Comparison of ENCODE assay signal across 1 cellular context in the genomic region with DNA sequence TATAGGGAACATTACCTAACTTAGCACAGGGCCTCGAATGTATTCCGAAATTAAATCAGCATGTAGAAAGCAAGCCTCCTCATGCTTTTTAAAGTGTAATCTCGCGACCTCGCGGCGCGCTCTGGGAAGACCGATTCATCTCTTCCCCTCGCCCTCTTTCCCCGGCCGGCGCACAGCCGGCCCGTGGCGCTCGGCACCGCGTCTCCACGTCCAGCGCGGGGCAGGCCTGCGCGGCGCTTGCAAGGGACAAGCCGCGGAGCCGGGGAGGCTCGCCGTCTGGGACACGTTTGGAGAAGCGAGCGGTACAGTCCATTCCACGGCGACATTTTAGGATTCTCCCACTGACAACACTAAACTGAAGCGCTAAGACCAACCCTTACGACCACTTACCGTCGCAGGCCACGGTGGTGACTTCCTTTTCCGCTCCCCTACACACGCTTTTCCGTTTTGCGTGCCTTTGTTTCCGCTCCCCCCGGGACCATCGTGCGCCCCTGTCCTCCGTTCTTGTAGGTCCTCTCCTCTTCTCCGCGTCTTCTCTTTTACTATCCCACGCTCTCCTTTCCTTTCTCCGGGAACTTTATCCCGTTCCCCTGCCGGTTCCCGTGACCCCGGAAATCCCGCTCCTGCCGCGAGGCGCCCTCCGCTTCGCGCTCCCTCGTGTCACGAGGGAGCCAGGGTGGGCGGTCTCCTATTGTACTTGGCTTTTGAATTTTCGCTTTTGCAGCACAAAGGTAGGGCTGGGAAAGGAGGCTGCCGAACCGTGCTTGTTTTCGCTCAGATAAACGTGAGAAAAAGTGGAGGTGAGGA.
TF ChIP-seq lines count a peak whose summit lies in the region.

A gene with protein sequence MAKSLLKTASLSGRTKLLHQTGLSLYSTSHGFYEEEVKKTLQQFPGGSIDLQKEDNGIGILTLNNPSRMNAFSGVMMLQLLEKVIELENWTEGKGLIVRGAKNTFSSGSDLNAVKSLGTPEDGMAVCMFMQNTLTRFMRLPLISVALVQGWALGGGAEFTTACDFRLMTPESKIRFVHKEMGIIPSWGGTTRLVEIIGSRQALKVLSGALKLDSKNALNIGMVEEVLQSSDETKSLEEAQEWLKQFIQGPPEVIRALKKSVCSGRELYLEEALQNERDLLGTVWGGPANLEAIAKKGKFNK (minus strand): TSS at position 664 of the 807 bp plus-strand sequence. CDS start 12,581 bp downstream, outside the sequence.

TF ChIP-seq in HepG2, 621 proteins besides CTCF, POLR2A, EP300 and RAD21 (continued from another document and continues in another):
- TF ChIP-seq, protein P1, sequence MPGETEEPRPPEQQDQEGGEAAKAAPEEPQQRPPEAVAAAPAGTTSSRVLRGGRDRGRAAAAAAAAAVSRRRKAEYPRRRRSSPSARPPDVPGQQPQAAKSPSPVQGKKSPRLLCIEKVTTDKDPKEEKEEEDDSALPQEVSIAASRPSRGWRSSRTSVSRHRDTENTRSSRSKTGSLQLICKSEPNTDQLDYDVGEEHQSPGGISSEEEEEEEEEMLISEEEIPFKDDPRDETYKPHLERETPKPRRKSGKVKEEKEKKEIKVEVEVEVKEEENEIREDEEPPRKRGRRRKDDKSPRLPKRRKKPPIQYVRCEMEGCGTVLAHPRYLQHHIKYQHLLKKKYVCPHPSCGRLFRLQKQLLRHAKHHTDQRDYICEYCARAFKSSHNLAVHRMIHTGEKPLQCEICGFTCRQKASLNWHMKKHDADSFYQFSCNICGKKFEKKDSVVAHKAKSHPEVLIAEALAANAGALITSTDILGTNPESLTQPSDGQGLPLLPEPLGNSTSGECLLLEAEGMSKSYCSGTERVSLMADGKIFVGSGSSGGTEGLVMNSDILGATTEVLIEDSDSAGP (CRISPR knock-in tag; IDR thresholded peaks at IDR 0.05; ENCODE audit: borderline replicate concordance), result peak; percentile 96
- TF ChIP-seq ZNF382 (CRISPR knock-in tag; IDR thresholded peaks at IDR 0.05; ENCODE audit: borderline replicate concordance) (no peak), HES4 (CRISPR knock-in tag; IDR thresholded peaks at IDR 0.05; ENCODE audit: borderline replicate concordance) (peak; percentile 97), ZNF713 (CRISPR knock-in tag; IDR thresholded peaks at IDR 0.05) (no peak), NR2F1 (CRISPR knock-in tag; IDR thresholded peaks at IDR 0.05) (no peak), ZFP37 (CRISPR knock-in tag; IDR thresholded peaks at IDR 0.05; ENCODE audit: borderline replicate concordance) (peak; percentile 70; the same call in 1 of the 2 replicates), ZNF703 (CRISPR knock-in tag; IDR thresholded peaks at IDR 0.05; ENCODE audit: borderline replicate concordance) (0 out of 2 replicates have a peak, but pooled peaks have one; percentile 42), CHD2 (IDR thresholded peaks at IDR 0.05; ENCODE audit: low read depth, low read length) (peak; percentile 87), SP1 (IDR thresholded peaks at IDR 0.05) (no peak), SP1 (CRISPR knock-in tag; IDR thresholded peaks at IDR 0.05) (no peak; the same call in none of the 2 replicates), ZBTB8A (CRISPR knock-in tag; IDR thresholded peaks at IDR 0.05; ENCODE audit: borderline replicate concordance, low read depth) (peak; percentile 83; the same call in 1 of the 2 replicates), EED (CRISPR knock-in tag; IDR thresholded peaks at IDR 0.05) (peak; percentile 93), PITX1 (CRISPR knock-in tag; IDR thresholded peaks at IDR 0.05) (no peak), MIXL1 (CRISPR knock-in tag; IDR thresholded peaks at IDR 0.05) (no peak; the same call in 1 of the 2 replicates), MBD4 (IDR thresholded peaks at IDR 0.05; ENCODE audit: borderline replicate concordance, low read length) (peak; percentile 74; the same call in 1 of the 2 replicates), TBL1XR1 (IDR thresholded peaks at IDR 0.05; ENCODE audit: borderline replicate concordance, low read length, partially characterized antibody) (no peak), ARNTL (CRISPR knock-in tag; IDR thresholded peaks at IDR 0.05) (no peak), U2AF2 (IDR thresholded peaks at IDR 0.05; ENCODE audit: low read depth, low read length) (0 out of 2 replicates have a peak, but pooled peaks have one; percentile 70), KMT2A (CRISPR knock-in tag; IDR thresholded peaks at IDR 0.05) (peak; percentile 98), MATR3 (CRISPR knock-in tag; IDR thresholded peaks at IDR 0.05) (no peak), KAT7 (CRISPR knock-in tag; IDR thresholded peaks at IDR 0.05; ENCODE audit: borderline replicate concordance) (peak; percentile 96), ZKSCAN8 (CRISPR knock-in tag; IDR thresholded peaks at IDR 0.05; ENCODE audit: borderline replicate concordance) (no peak; the same call in none of the 2 replicates)
- TF ChIP-seq, protein P2, sequence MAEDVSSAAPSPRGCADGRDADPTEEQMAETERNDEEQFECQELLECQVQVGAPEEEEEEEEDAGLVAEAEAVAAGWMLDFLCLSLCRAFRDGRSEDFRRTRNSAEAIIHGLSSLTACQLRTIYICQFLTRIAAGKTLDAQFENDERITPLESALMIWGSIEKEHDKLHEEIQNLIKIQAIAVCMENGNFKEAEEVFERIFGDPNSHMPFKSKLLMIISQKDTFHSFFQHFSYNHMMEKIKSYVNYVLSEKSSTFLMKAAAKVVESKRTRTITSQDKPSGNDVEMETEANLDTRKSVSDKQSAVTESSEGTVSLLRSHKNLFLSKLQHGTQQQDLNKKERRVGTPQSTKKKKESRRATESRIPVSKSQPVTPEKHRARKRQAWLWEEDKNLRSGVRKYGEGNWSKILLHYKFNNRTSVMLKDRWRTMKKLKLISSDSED (CRISPR knock-in tag; IDR thresholded peaks at IDR 0.05), result 0 out of 2 replicates have a peak, but pooled peaks have one; percentile 57
- TF ChIP-seq, protein P3, sequence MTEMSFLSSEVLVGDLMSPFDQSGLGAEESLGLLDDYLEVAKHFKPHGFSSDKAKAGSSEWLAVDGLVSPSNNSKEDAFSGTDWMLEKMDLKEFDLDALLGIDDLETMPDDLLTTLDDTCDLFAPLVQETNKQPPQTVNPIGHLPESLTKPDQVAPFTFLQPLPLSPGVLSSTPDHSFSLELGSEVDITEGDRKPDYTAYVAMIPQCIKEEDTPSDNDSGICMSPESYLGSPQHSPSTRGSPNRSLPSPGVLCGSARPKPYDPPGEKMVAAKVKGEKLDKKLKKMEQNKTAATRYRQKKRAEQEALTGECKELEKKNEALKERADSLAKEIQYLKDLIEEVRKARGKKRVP (CRISPR knock-in tag; IDR thresholded peaks at IDR 0.05), result peak; percentile 8 to 47; a peak in 1 of 4 replicates
- TF ChIP-seq, protein P4, sequence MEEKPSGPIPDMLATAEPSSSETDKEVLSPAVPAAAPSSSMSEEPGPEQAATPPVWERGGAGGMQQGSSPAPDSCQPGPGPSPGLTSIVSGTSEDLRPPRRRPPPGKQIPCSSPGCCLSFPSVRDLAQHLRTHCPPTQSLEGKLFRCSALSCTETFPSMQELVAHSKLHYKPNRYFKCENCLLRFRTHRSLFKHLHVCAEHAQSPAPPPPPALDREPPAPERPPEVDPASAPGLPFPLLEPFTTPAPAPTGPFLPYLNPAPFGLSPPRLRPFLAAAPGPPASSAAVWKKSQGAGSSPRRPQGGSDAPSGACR (CRISPR knock-in tag; IDR thresholded peaks at IDR 0.05), result peak; percentile 41; the same call in 1 of the 2 replicates
- TF ChIP-seq, protein P5, sequence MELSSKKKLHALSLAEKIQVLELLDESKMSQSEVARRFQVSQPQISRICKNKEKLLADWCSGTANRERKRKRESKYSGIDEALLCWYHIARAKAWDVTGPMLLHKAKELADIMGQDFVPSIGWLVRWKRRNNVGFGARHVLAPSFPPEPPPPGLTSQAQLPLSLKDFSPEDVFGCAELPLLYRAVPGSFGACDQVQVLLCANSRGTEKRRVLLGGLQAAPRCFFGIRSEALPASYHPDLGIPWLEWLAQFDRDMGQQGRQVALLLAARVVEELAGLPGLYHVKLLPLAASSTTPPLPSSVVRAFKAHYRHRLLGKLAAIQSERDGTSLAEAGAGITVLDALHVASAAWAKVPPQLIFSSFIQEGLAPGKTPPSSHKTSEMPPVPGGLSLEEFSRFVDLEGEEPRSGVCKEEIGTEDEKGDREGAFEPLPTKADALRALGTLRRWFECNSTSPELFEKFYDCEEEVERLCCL (CRISPR knock-in tag; IDR thresholded peaks at IDR 0.05; ENCODE audit: borderline replicate concordance), result peak; percentile 86; the same call in 1 of the 2 replicates
- TF ChIP-seq, protein P6, sequence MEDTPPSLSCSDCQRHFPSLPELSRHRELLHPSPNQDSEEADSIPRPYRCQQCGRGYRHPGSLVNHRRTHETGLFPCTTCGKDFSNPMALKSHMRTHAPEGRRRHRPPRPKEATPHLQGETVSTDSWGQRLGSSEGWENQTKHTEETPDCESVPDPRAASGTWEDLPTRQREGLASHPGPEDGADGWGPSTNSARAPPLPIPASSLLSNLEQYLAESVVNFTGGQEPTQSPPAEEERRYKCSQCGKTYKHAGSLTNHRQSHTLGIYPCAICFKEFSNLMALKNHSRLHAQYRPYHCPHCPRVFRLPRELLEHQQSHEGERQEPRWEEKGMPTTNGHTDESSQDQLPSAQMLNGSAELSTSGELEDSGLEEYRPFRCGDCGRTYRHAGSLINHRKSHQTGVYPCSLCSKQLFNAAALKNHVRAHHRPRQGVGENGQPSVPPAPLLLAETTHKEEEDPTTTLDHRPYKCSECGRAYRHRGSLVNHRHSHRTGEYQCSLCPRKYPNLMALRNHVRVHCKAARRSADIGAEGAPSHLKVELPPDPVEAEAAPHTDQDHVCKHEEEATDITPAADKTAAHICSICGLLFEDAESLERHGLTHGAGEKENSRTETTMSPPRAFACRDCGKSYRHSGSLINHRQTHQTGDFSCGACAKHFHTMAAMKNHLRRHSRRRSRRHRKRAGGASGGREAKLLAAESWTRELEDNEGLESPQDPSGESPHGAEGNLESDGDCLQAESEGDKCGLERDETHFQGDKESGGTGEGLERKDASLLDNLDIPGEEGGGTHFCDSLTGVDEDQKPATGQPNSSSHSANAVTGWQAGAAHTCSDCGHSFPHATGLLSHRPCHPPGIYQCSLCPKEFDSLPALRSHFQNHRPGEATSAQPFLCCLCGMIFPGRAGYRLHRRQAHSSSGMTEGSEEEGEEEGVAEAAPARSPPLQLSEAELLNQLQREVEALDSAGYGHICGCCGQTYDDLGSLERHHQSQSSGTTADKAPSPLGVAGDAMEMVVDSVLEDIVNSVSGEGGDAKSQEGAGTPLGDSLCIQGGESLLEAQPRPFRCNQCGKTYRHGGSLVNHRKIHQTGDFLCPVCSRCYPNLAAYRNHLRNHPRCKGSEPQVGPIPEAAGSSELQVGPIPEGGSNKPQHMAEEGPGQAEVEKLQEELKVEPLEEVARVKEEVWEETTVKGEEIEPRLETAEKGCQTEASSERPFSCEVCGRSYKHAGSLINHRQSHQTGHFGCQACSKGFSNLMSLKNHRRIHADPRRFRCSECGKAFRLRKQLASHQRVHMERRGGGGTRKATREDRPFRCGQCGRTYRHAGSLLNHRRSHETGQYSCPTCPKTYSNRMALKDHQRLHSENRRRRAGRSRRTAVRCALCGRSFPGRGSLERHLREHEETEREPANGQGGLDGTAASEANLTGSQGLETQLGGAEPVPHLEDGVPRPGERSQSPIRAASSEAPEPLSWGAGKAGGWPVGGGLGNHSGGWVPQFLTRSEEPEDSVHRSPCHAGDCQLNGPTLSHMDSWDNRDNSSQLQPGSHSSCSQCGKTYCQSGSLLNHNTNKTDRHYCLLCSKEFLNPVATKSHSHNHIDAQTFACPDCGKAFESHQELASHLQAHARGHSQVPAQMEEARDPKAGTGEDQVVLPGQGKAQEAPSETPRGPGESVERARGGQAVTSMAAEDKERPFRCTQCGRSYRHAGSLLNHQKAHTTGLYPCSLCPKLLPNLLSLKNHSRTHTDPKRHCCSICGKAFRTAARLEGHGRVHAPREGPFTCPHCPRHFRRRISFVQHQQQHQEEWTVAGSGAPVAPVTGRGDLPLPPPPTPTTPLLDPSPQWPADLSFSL (CRISPR knock-in tag; IDR thresholded peaks at IDR 0.05), result 0 out of 2 replicates have a peak, but pooled peaks have one; percentile 70
- TF ChIP-seq, protein P7, sequence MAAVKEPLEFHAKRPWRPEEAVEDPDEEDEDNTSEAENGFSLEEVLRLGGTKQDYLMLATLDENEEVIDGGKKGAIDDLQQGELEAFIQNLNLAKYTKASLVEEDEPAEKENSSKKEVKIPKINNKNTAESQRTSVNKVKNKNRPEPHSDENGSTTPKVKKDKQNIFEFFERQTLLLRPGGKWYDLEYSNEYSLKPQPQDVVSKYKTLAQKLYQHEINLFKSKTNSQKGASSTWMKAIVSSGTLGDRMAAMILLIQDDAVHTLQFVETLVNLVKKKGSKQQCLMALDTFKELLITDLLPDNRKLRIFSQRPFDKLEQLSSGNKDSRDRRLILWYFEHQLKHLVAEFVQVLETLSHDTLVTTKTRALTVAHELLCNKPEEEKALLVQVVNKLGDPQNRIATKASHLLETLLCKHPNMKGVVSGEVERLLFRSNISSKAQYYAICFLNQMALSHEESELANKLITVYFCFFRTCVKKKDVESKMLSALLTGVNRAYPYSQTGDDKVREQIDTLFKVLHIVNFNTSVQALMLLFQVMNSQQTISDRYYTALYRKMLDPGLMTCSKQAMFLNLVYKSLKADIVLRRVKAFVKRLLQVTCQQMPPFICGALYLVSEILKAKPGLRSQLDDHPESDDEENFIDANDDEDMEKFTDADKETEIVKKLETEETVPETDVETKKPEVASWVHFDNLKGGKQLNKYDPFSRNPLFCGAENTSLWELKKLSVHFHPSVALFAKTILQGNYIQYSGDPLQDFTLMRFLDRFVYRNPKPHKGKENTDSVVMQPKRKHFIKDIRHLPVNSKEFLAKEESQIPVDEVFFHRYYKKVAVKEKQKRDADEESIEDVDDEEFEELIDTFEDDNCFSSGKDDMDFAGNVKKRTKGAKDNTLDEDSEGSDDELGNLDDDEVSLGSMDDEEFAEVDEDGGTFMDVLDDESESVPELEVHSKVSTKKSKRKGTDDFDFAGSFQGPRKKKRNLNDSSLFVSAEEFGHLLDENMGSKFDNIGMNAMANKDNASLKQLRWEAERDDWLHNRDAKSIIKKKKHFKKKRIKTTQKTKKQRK (IDR thresholded peaks at IDR 0.05; ENCODE audit: low read length), result no peak
